ENCODE assay signal across 7 cellular contexts in the genomic region with DNA sequence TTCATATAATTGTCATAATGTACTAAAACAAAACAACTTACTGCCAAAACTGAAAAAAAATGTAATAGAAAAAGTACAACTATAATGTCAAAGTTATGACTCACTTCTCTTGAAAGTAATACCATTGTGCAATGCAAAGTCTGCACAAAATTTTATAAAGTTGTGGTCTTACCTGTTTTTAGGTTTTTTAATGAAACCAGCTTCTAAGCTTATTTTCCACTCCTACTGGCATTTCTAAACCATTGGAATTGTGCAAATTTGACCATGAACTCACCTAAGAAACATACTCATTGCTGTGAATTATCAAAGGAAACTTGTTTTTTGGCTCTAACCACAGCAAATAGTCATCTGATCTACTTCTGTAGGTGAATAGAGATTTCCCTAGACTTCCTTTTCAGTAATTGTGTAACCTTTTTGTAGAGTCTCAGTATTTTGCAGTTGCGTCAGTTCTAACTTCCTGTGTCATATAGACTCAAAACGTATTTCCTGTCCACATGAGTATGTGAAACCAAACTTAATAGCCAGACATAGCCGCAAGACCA. TPM values are rescaled to one million over a fixed set of nuclear protein-coding genes. Genes with fewer than 3 reads are reported as not detected.
DNase-seq lines count a peak whose midpoint lies in the region; ATAC-seq and TF ChIP-seq lines count a peak whose summit lies in the region.

No MANE protein-coding gene starts in this region.

- in situ Hi-C loops in GM13976 (cut with MboI; ENCODE audit: low sequenced_read_pairs, unreplicated experiment), result no loop called here

- ATAC-seq in GM19438 (IDR thresholded peaks at IDR 0.05; ENCODE audit: low read depth, unreplicated experiment) (peak; percentile 95), HG03135 (IDR thresholded peaks at IDR 0.05; ENCODE audit: unreplicated experiment) (peak; percentile 53)
- peak; percentile 78 for ATAC-seq in naive thymus-derived CD4-positive, alpha-beta T cell

- H3K27me3 Mint-ChIP-seq in naive thymus-derived CD4-positive, alpha-beta T cell, result peaks cover 0 to 11% (median 2%) of the 10 kb centered on the region in 5 donors

- POLR2A ChIA-PET in naive thymus-derived CD4-positive, alpha-beta T cell (lab: Charles Lee), result no interaction called here

- DNase-seq in SKM-1 treated with dmso at 0.1 percent for 144 hours (lab: John Stamatoyannopoulos, UW; ENCODE audit: unreplicated experiment) (peak; percentile 92), OCI-M2 (lab: John Stamatoyannopoulos, UW; ENCODE audit: unreplicated experiment) (no peak), GM13976 (ENCODE audit: low spot score) (no peak), Ammon's horn (ENCODE audit: low spot score) (no peak)
- peak in 3 of 9 donors; percentile 5 to 30 (median 9) for DNase-seq in naive thymus-derived CD4-positive, alpha-beta T cell

- CTCF ChIA-PET in naive thymus-derived CD4-positive, alpha-beta T cell (lab: Charles Lee), result no interaction called here

- H3K4me3 ChIP-seq in naive thymus-derived CD4-positive, alpha-beta T cell (ENCODE audit: low read length), result no peak overlapping the region

- no peaks in the 10 kb centered on the region for H3K4me1 ChIP-seq in naive thymus-derived CD4-positive, alpha-beta T cell (ENCODE audit: control insufficient read depth in 2 of 2, insufficient read depth in 2 of 2, low read length in 2 of 2)

- H3K27ac ChIP-seq in naive thymus-derived CD4-positive, alpha-beta T cell (ENCODE audit: low read depth, low read length), result no peak overlapping the region

- peaks cover 0 to 6% (median 0%) of the 10 kb centered on the region in 11 donors for H3K9me3 Mint-ChIP-seq in naive thymus-derived CD4-positive, alpha-beta T cell

- TF ChIP-seq CTCF in GM13976 (IDR thresholded peaks at IDR 0.05; ENCODE audit: borderline replicate concordance, control extremely low read depth, extremely low read depth, insufficient read depth, missing control alignments), result no peak

- no peaks in the 10 kb centered on the region for H3K36me3 ChIP-seq in naive thymus-derived CD4-positive, alpha-beta T cell (ENCODE audit: control insufficient read depth in 2 of 3, insufficient read depth in 3 of 3, low read length in 3 of 3)

- H3K27ac Mint-ChIP-seq in naive thymus-derived CD4-positive, alpha-beta T cell, result peak overlapping the region in 2 of 9 donors; percentile 14 to 70

- intact Hi-C loops in naive thymus-derived CD4-positive, alpha-beta T cell (cut with micrococcal nuclease), result no loop called here

- H3K4me1 Mint-ChIP-seq in naive thymus-derived CD4-positive, alpha-beta T cell, result peaks cover 0 to 10% (median 9%) of the 10 kb centered on the region in 7 donors

- no peaks in the 10 kb centered on the region for H3K9me3 ChIP-seq in naive thymus-derived CD4-positive, alpha-beta T cell (ENCODE audit: control insufficient read depth in 2 of 3, low read length in 3 of 3)

- peaks cover 0 to 6% (median 0%) of the 10 kb centered on the region in 5 donors for H3K36me3 Mint-ChIP-seq in naive thymus-derived CD4-positive, alpha-beta T cell

- H3K27me3 ChIP-seq in naive thymus-derived CD4-positive, alpha-beta T cell (ENCODE audit: control insufficient read depth in 2 of 2, insufficient read depth in 2 of 2, low read length in 2 of 2), result no peaks in the 10 kb centered on the region

- H3K4me3 Mint-ChIP-seq in naive thymus-derived CD4-positive, alpha-beta T cell, result peak overlapping the region in 1 of 10 donors; percentile 41

RNA-seq across cellular contexts. Expression of a gene that starts 31.9 kb away (rescaled TPM):
- total RNA-seq in naive thymus-derived CD4-positive, alpha-beta T cell, result 1 to 10 TPM in 1 of 5 experiments, under 1 TPM in 2, not detected in 2; 0.15 to 1.2 (median 0.56) TPM
- not detected for polyA plus RNA-seq in naive thymus-derived CD4-positive, alpha-beta T cell
